ENCODE assay signal across 12 cellular contexts in genomic region chr10:1662361-1663025, GRCh38.
DNase-seq lines count a peak whose midpoint lies in the region; ATAC-seq, FAIRE-seq and TF ChIP-seq lines count a peak whose summit lies in the region.
"Had no signal": no experiment of that assay in that cellular context is flagged by ENCODE, and none has a peak within 500 bp of the region (broad histone marks: within the 10 kb centered on the region; RNA-seq: fewer than 3 reads in every experiment).

No MANE protein-coding gene starts in this region.

- ATAC-seq in GM19467 (IDR thresholded peaks at IDR 0.05; ENCODE audit: unreplicated experiment) (peak; percentile 21), HG03060 (IDR thresholded peaks at IDR 0.05; ENCODE audit: low read depth, unreplicated experiment) (peak; percentile 19), GM12878 (peak; percentile 77), HG03095 (IDR thresholded peaks at IDR 0.05; ENCODE audit: unreplicated experiment) (no peak), left lung (no peak)
- ATAC-seq: right lobe of liver had no signal

- H3K36me3 ChIP-seq in GM12878 (ENCODE audit: control insufficient read depth in 2 of 2, insufficient read depth in 2 of 2, low read length in 1 of 2) = no peaks in the 10 kb centered on the region
- no peaks in the 10 kb centered on the region for H3K36me3 ChIP-seq in left lung
- H3K36me3 ChIP-seq: right lobe of liver had no signal

- TF ChIP-seq EP300 in GM12878 (IDR thresholded peaks at IDR 0.05; ENCODE audit: borderline replicate concordance in 1 of 2, control insufficient read depth in 1 of 2, low read depth in 2 of 2, low read length in 2 of 2) = no peak

- H3K79me2 ChIP-seq in GM12878 (ENCODE audit: control insufficient read depth, insufficient read depth, low read length) = no peaks in the 10 kb centered on the region

- WGBS in GM12878 (ENCODE audit: insufficient coverage, insufficient replicate concordance, low lambda C conversion rate, missing lambda C conversion rate) = 1% methylated on average over 23 of the region's 23 CpGs

- no peaks in the 10 kb centered on the region for H4K20me1 ChIP-seq in GM12878 (ENCODE audit: control insufficient read depth, insufficient read depth)

- RAD21 ChIA-PET in GM12878 (lab: Charles Lee; ENCODE audit: unreplicated experiment) = interaction anchor here (0.9 to 2.1 kb wide), 4 partner anchors 67 to 236 kb away, joined by 3 to 13 read pairs (median 3); partner anchors contain the start of gene ADARB2

- H3K27ac ChIP-seq in GM12878 (ENCODE audit: control insufficient read depth, insufficient read depth) = peak overlapping the region; percentile 33
- H3K27ac ChIP-seq in left lung = no peak overlapping the region
- H3K27ac ChIP-seq: right lobe of liver had no signal

- peaks cover 15% of the 10 kb centered on the region for H3K4me1 ChIP-seq in GM12878 (ENCODE audit: control insufficient read depth, insufficient read depth, low read length)
- no peaks in the 10 kb centered on the region for H3K4me1 ChIP-seq in left lung
- H3K4me1 ChIP-seq: right lobe of liver had no signal

- DNase-seq in GM12865 (ENCODE audit: low read depth) = peak; percentile 59
- no peak for DNase-seq in GM12878 (ENCODE audit: low read depth, low spot score)
- no peak for DNase-seq in glomerular visceral epithelial cell (ENCODE audit: extremely low spot score)
- no peak for DNase-seq in OCI-M2 (lab: John Stamatoyannopoulos, UW; ENCODE audit: unreplicated experiment)
- DNase-seq in left lung = no peak
- DNase-seq: activated naive CD4-positive, alpha-beta T cell treated with anti-CD3 and anti-CD28 coated beads, Interleukin-2, amount 50 U/mL, for 16 hours; H9; SHP77 treated with DMSO at 0.1 percent for 48 hours had no signal

- CTCF ChIA-PET in GM12878 (lab: Yijun Ruan, JAX) = interaction anchor here (0.6 to 1.3 kb wide), 2 partner anchors 12 to 53 kb away, joined by 4 to 9 read pairs; no protein-coding TSS in a partner anchor

- no TSS peak for BruUV-seq in GM12878 (replicated peaks; lab: Mats Ljungman, UMichigan)

- SMC1A ChIA-PET in GM12878 (lab: Charles Lee; ENCODE audit: uncharacterized antibody, unreplicated experiment) = interaction anchor here (1.2 to 3.5 kb wide), 3 partner anchors 13 to 76 kb away, joined by 3 to 16 read pairs (median 6); no protein-coding TSS in a partner anchor

- TF ChIP-seq POLR2A in GM12878 (IDR thresholded peaks at IDR 0.05; ENCODE audit: low read depth, low read length) = no peak

- POLR2A ChIA-PET in GM12878 (lab: Charles Lee) = interaction anchor here (1.4 kb wide), 1 partner anchor 50 kb away, joined by 3 read pairs; no protein-coding TSS in a partner anchor

- TF ChIP-seq RAD21 in GM12878 (IDR thresholded peaks at IDR 0.05; ENCODE audit: insufficient read depth, low read depth, low read length) = no peak

- H2AFZ ChIP-seq in GM12878 (ENCODE audit: control insufficient read depth, low read depth, low read length) = peak overlapping the region; percentile 35; the same call in 1 of the 2 replicates

- H3K4me2 ChIP-seq in GM12878 (ENCODE audit: control insufficient read depth, insufficient read depth) = peak overlapping the region; percentile 69

- no peak for TF ChIP-seq CTCF in GM12865 (IDR thresholded peaks at IDR 0.05; ENCODE audit: insufficient read depth, low read depth, low read length, missing control alignments)
- TF ChIP-seq CTCF in GM12878 (IDR thresholded peaks at IDR 0.05 in 2 of 3, conservative IDR thresholded peaks at IDR 0.05 in 1 of 3; ENCODE audit: control insufficient read depth in 2 of 3, extremely low read depth in 1 of 3, insufficient read depth in 1 of 3, low read depth in 3 of 3, low read length in 3 of 3) = no peak
- no peak for TF ChIP-seq CTCF in left lung (IDR thresholded peaks at IDR 0.05)

- no peak overlapping the region for H3K4me3 ChIP-seq in GM12865 (ENCODE audit: low read depth, low read length)
- no peak overlapping the region for H3K4me3 ChIP-seq in GM12878
- H3K4me3 ChIP-seq in left lung = no peak overlapping the region
- H3K4me3 ChIP-seq: right lobe of liver had no signal

- peak; percentile 18 for FAIRE-seq in GM12878 (lab: Jason Lieb, UNC)

- no peaks in the 10 kb centered on the region for H3K9me3 ChIP-seq in GM12878 (replicated peaks; ENCODE audit: control insufficient read depth, insufficient read depth, low read length)
- H3K9me3 ChIP-seq in left lung = no peaks in the 10 kb centered on the region
- H3K9me3 ChIP-seq: right lobe of liver had no signal

- in situ Hi-C loops in GM12878 (cut with MboI) = no loop called here

- no peaks in the 10 kb centered on the region for H3K27me3 ChIP-seq in GM12878 (replicated peaks in 1 of 2; ENCODE audit: control insufficient read depth in 2 of 2, insufficient read depth in 2 of 2, low read length in 1 of 2)
- H3K27me3 ChIP-seq in left lung = peaks cover 0 to 14% of the 10 kb centered on the region in 2 donors
- H3K27me3 ChIP-seq: right lobe of liver had no signal

- no peak overlapping the region; the same call in 1 of the 2 replicates for H3K9ac ChIP-seq in GM12878 (ENCODE audit: control insufficient read depth, insufficient read depth, low read length)

- intact Hi-C loops in GM12878 (cut with micrococcal nuclease; ENCODE audit: unreplicated experiment) = loop anchor here (5.0 to 10.0 kb wide), 2 partner anchors 75 to 238 kb away; partner anchors contain the start of gene ADARB2
- intact Hi-C loops in left lung (cut with DNase I) = no loop called here

TF ChIP-seq in GM12878, 131 proteins besides CTCF, POLR2A, EP300 and RAD21:
- TF ChIP-seq CBFB (IDR thresholded peaks at IDR 0.05; ENCODE audit: low read depth) (0 out of 2 replicates have a peak, but pooled peaks have one; percentile 5), IKZF1 (conservative IDR thresholded peaks at IDR 0.05) (no peak), PKNOX1 (IDR thresholded peaks at IDR 0.05) (peak; percentile 75), CREB1 (IDR thresholded peaks at IDR 0.05; ENCODE audit: low read depth) (0 out of 2 replicates have a peak, but pooled peaks have one; percentile 35), RAD51 (IDR thresholded peaks at IDR 0.05) (0 out of 2 replicates have a peak, but pooled peaks have one; percentile 18), BCL11A (IDR thresholded peaks at IDR 0.05; ENCODE audit: low read depth, low read length) (0 out of 2 replicates have a peak, but pooled peaks have one; percentile 6), EED (IDR thresholded peaks at IDR 0.05; ENCODE audit: low read depth) (0 out of 2 replicates have a peak, but pooled peaks have one; percentile 20), FOXK2 (IDR thresholded peaks at IDR 0.05) (no peak), HCFC1 (IDR thresholded peaks at IDR 0.05; ENCODE audit: low read length) (no peak), PBX3 (IDR thresholded peaks at IDR 0.05; ENCODE audit: insufficient replicate concordance, low read depth, low read length) (peak; percentile 55), RUNX3 (IDR thresholded peaks at IDR 0.05; ENCODE audit: low read length) (peak; percentile 91), NFIC (IDR thresholded peaks at IDR 0.05; ENCODE audit: low read depth, low read length) (0 out of 2 replicates have a peak, but pooled peaks have one; percentile 44), JUNB (IDR thresholded peaks at IDR 0.05) (peak; percentile 46), NBN (IDR thresholded peaks at IDR 0.05) (no peak), ATF7 (IDR thresholded peaks at IDR 0.05; ENCODE audit: low read depth) (0 out of 2 replicates have a peak, but pooled peaks have one; percentile 9), YY1 (IDR thresholded peaks at IDR 0.05; ENCODE audit: low read depth, low read length) (no peak), ETV6 (conservative IDR thresholded peaks at IDR 0.05 in 1 of 2, IDR thresholded peaks at IDR 0.05 in 1 of 2; ENCODE audit: borderline replicate concordance in 1 of 2, low read depth in 1 of 2) (peak in 1 of 2 experiments; percentile 38; a peak in 1 of 4 replicates), CREM (IDR thresholded peaks at IDR 0.05; ENCODE audit: low read depth) (peak; percentile 19; the same call in 1 of the 2 replicates), GATAD2B (conservative IDR thresholded peaks at IDR 0.05; ENCODE audit: low read depth) (no peak)

Comparison
In these comparisons a context has a peak if more than half of its experiments do, and no peak if none do; other contexts are left out.
1. ATAC-seq: peak in GM19467 (single experiment), HG03060 (single experiment) and GM12878 (single experiment); none in HG03095 (single experiment) and left lung (single experiment).